8 cellular contexts compared by ENCODE assay signal in the genomic region with DNA sequence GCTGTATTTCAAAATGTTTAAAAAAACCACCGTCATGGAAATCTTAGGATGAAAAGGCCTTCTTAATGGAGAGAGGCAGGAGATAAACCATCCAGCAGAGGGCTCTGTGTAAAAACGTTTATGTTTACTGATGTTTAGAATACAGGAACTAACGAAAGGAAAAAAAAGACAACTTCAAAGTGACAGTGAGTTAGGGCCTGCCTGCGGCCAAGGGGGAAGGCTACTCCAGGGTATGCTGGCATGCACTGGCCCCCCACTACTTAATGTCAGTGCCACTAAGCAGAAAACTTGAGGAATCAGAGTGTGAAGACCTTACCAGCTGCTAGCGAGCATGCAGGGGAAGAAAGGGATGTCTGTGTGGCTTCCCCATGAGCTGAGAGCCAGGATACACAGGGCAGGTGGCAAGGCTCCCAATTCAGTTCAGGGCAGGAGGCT. TPM values are rescaled to one million over a fixed set of nuclear protein-coding genes. Genes with fewer than 3 reads are reported as not detected.
DNase-seq lines count a peak whose midpoint lies in the region; ATAC-seq and TF ChIP-seq lines count a peak whose summit lies in the region.

No MANE protein-coding gene starts in this region.

- H3K36me3 ChIP-seq in cardiac muscle cell, result no peaks in the 10 kb centered on the region

- H3K4me3 ChIP-seq in cardiac muscle cell (no peak overlapping the region), right cardiac atrium (ENCODE audit: low read length) (no peak overlapping the region)

- DNase-seq in cardiac muscle cell (ENCODE audit: low read depth in 1 of 2, low spot score in 1 of 2), result peak; percentile 8 to 66
- no peak for DNase-seq in right cardiac atrium
- peak; percentile 14 for DNase-seq in HuH-7 (ENCODE audit: low spot score)
- DNase-seq in fibroblast of peridontal ligament (ENCODE audit: extremely low read depth), result peak; percentile 65
- DNase-seq in sciatic nerve (ENCODE audit: low spot score), result no peak
- DNase-seq in cerebellar nuclear complex (lab: John Stamatoyannopoulos, UW), result no peak

- TF ChIP-seq CTCF in cardiac muscle cell (IDR thresholded peaks at IDR 0.05; ENCODE audit: low read depth, low read length) (peak; percentile 63), VCaP (conservative IDR thresholded peaks at IDR 0.05) (peak; percentile 78)

- H3K4me1 ChIP-seq in cardiac muscle cell (ENCODE audit: low read depth), result no peaks in the 10 kb centered on the region
- peaks cover 2% of the 10 kb centered on the region for H3K4me1 ChIP-seq in right cardiac atrium (ENCODE audit: control insufficient read depth, insufficient read depth, low read length)

- WGBS in right cardiac atrium, result 46% methylated on average over 5 of the region's 5 CpGs

- intact Hi-C loops in right cardiac atrium (cut with DNase I) (no loop called here), sciatic nerve (cut with DNase I) (loop anchor here (10.0 kb wide), 1 partner anchor 352 kb away; no protein-coding TSS in a partner anchor)

- H3K9me3 ChIP-seq in cardiac muscle cell (ENCODE audit: low read depth) (no peaks in the 10 kb centered on the region), right cardiac atrium (ENCODE audit: control insufficient read depth, low read length) (no peaks in the 10 kb centered on the region)

- no peak overlapping the region for H3K27ac ChIP-seq in cardiac muscle cell
- H3K27ac ChIP-seq in right cardiac atrium (ENCODE audit: low read length), result no peak overlapping the region
- no peak overlapping the region for H3K27ac ChIP-seq in VCaP

- ATAC-seq in right cardiac atrium, result no peak
- ATAC-seq in sciatic nerve, result peak; percentile 45
- no peak for ATAC-seq in GM21528 (IDR thresholded peaks at IDR 0.05; ENCODE audit: low FRiP score, unreplicated experiment)

- H3K27me3 ChIP-seq in cardiac muscle cell, result no peaks in the 10 kb centered on the region
- H3K27me3 ChIP-seq in right cardiac atrium (ENCODE audit: control insufficient read depth, insufficient read depth), result no peaks in the 10 kb centered on the region

RNA-seq across cellular contexts. Expression of a gene that starts 47.7 kb away (rescaled TPM):
- total RNA-seq in cardiac muscle cell (6.8 and 11.9 TPM in 2 replicates), right cardiac atrium (10 to 100 TPM; 14.1 to 16.2 (median 14.7) TPM), sciatic nerve (31.8 TPM)
- polyA plus RNA-seq in cardiac muscle cell (9.1 and 14.3 TPM in 2 replicates), right cardiac atrium (9.3 TPM)

Comparison
In these comparisons a context has a peak if more than half of its experiments do, and no peak if none do; other contexts are left out.
1. DNase-seq: peak in cardiac muscle cell (2 of 2), HuH-7 (single experiment) and fibroblast of peridontal ligament (single experiment); none in right cardiac atrium (0 of 3), sciatic nerve (single experiment) and cerebellar nuclear complex (0 of 2).